In the genomic region with DNA sequence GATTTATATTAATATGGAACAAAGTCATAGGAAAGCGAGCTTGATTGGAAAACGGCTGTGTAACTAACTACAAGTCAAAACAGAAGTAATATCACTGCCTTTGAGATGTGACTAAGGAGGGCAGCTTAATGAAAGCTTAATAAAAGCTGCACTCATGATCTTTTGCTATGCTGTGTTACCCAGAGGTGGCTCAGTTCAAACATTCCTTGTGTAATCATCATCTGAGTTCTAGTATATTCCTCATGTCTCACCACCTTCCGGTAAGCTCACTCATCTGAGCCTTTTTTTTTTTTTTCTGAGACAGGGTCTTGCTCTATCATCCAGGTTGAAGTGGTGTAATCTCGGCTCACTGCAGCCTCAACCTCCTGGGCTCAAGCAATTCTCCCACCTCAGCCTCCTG, we compare ENCODE assay signal across 17 cellular contexts. TPM values are rescaled to one million over a fixed set of nuclear protein-coding genes. Genes with fewer than 3 reads are reported as not detected.
DNase-seq lines count a peak whose midpoint lies in the region; ATAC-seq and TF ChIP-seq lines count a peak whose summit lies in the region.
"Had no signal": no experiment of that assay in that cellular context is flagged by ENCODE, and none has a peak within 500 bp of the region (broad histone marks: within the 10 kb centered on the region; RNA-seq: fewer than 3 reads in every experiment).

No MANE protein-coding gene starts in this region.

- peaks cover 6% of the 10 kb centered on the region for H3K36me3 ChIP-seq in neutrophil
- peaks cover 76% of the 10 kb centered on the region for H3K36me3 ChIP-seq in HAP-1 (replicated peaks)

- H3K27me3 ChIP-seq in neutrophil (no peaks in the 10 kb centered on the region), HAP-1 (ENCODE audit: low read depth) (no peaks in the 10 kb centered on the region)

- ATAC-seq in activated CD8-positive, alpha-beta T cell treated with anti-CD3 and anti-CD28 coated beads for 36 hours: no peak
- no peak for ATAC-seq in activated CD8-positive, alpha-beta T cell treated with anti-CD3 and anti-CD28 coated beads, Interleukin-2, amount 10 ng/mL, durations not matched to agents 7 days and 5 days
- ATAC-seq in stimulated activated naive CD8-positive, alpha-beta T cell treated with anti-CD3 and anti-CD28 coated beads, Interleukin-15, amount 100 ng/mL, for 72 hours: no peak
- ATAC-seq in GM21390 (IDR thresholded peaks at IDR 0.05; ENCODE audit: unreplicated experiment): no peak
- ATAC-seq: CD8-positive, alpha-beta T cell had no signal

- H3K4me1 ChIP-seq in neutrophil (ENCODE audit: control insufficient read depth in 1 of 2, insufficient read depth in 1 of 2, low read depth in 1 of 2, low read length in 1 of 2): peaks cover 68 to 72% of the 10 kb centered on the region in 2 experiments
- peaks cover 9% of the 10 kb centered on the region; the same call in 1 of the 2 replicates for H3K4me1 ChIP-seq in HAP-1

- no peaks in the 10 kb centered on the region for H3K9me3 Mint-ChIP-seq in activated CD8-positive, alpha-beta T cell treated with anti-CD3 and anti-CD28 coated beads for 36 hours
- H3K9me3 Mint-ChIP-seq in activated CD8-positive, alpha-beta T cell treated with anti-CD3 and anti-CD28 coated beads, Interleukin-2, amount 10 ng/mL, durations not matched to agents 7 days and 5 days (ENCODE audit: insufficient read depth): no peaks in the 10 kb centered on the region
- H3K9me3 Mint-ChIP-seq in stimulated activated naive CD8-positive, alpha-beta T cell treated with anti-CD3 and anti-CD28 coated beads, Interleukin-15, Interleukin-2, amounts not matched to agents 100 ng/mL and 50 ng/mL, for 24 hours: no peaks in the 10 kb centered on the region
- no peaks in the 10 kb centered on the region for H3K9me3 Mint-ChIP-seq in stimulated activated naive CD8-positive, alpha-beta T cell treated with anti-CD3 and anti-CD28 coated beads, Interleukin-15, amount 100 ng/mL, for 72 hours
- H3K9me3 Mint-ChIP-seq: CD14-positive monocyte; CD8-positive, alpha-beta T cell had no signal

- DNase-seq in activated CD8-positive, alpha-beta T cell treated with anti-CD3 and anti-CD28 coated beads for 36 hours: no peak
- DNase-seq in activated CD8-positive, alpha-beta T cell treated with anti-CD3 and anti-CD28 coated beads, Interleukin-2, amount 10 ng/mL, durations not matched to agents 7 days and 5 days: no peak
- DNase-seq in stimulated activated naive CD8-positive, alpha-beta T cell treated with anti-CD3 and anti-CD28 coated beads, Interleukin-15, amount 100 ng/mL, for 72 hours: no peak
- DNase-seq in HAP-1 (ENCODE audit: low spot score in 2 of 2) (no peak), kidney glomerular epithelial cell (lab: John Stamatoyannopoulos, UW) (no peak)
- DNase-seq: CD8-positive, alpha-beta T cell; COR-L47; DMS153; DMS79 treated with DMSO at 0.1 percent for 48 hours; GF-D8; IMR-90 had no signal

- CTCF ChIA-PET in activated CD8-positive, alpha-beta T cell treated with anti-CD3 and anti-CD28 coated beads for 36 hours (lab: Charles Lee): interaction anchor here (1.0 to 2.1 kb wide), 3 partner anchors 8 to 120 kb away, joined by 3 to 9 read pairs (median 6); a partner anchor contains a TSS
- CTCF ChIA-PET in activated CD8-positive, alpha-beta T cell treated with anti-CD3 and anti-CD28 coated beads, Interleukin-2, amount 10 ng/mL, durations not matched to agents 7 days and 5 days (lab: Charles Lee): interaction anchor here (0.8 to 11.7 kb wide), 3 partner anchors 8 to 20 kb away, joined by 3 to 172 read pairs (median 6); a partner anchor contains a TSS

- no peak for TF ChIP-seq CTCF in activated CD8-positive, alpha-beta T cell treated with anti-CD3 and anti-CD28 coated beads for 36 hours (IDR thresholded peaks at IDR 0.05)
- no peak for TF ChIP-seq CTCF in neutrophil (IDR thresholded peaks at IDR 0.05)

- H3K4me3 ChIP-seq in neutrophil (ENCODE audit: low read depth in 1 of 2, low read length in 1 of 2): no peak overlapping the region
- H3K4me3 ChIP-seq in HAP-1: no peak overlapping the region

- H3K27ac ChIP-seq in neutrophil: peak overlapping the region; percentile 27
- H3K27ac ChIP-seq: 22Rv1, HL-60 had no signal

- H3K4me3 Mint-ChIP-seq in activated CD8-positive, alpha-beta T cell treated with anti-CD3 and anti-CD28 coated beads for 36 hours: no peak overlapping the region
- H3K4me3 Mint-ChIP-seq in activated CD8-positive, alpha-beta T cell treated with anti-CD3 and anti-CD28 coated beads, Interleukin-2, amount 10 ng/mL, durations not matched to agents 7 days and 5 days: no peak overlapping the region
- H3K4me3 Mint-ChIP-seq in stimulated activated naive CD8-positive, alpha-beta T cell treated with anti-CD3 and anti-CD28 coated beads, Interleukin-15, Interleukin-2, amounts not matched to agents 100 ng/mL and 50 ng/mL, for 24 hours: no peak overlapping the region
- no peak overlapping the region for H3K4me3 Mint-ChIP-seq in stimulated activated naive CD8-positive, alpha-beta T cell treated with anti-CD3 and anti-CD28 coated beads, Interleukin-15, amount 100 ng/mL, for 72 hours
- H3K4me3 Mint-ChIP-seq: CD14-positive monocyte; CD8-positive, alpha-beta T cell had no signal

- H3K36me3 Mint-ChIP-seq in activated CD8-positive, alpha-beta T cell treated with anti-CD3 and anti-CD28 coated beads for 36 hours (ENCODE audit: low read depth): peaks cover 68% of the 10 kb centered on the region
- peaks cover 71% of the 10 kb centered on the region for H3K36me3 Mint-ChIP-seq in activated CD8-positive, alpha-beta T cell treated with anti-CD3 and anti-CD28 coated beads, Interleukin-2, amount 10 ng/mL, durations not matched to agents 7 days and 5 days (ENCODE audit: low read depth)
- H3K36me3 Mint-ChIP-seq in stimulated activated naive CD8-positive, alpha-beta T cell treated with anti-CD3 and anti-CD28 coated beads, Interleukin-15, Interleukin-2, amounts not matched to agents 100 ng/mL and 50 ng/mL, for 24 hours (ENCODE audit: low read depth): peaks cover 86% of the 10 kb centered on the region

- H3K9me3 ChIP-seq in neutrophil (no peaks in the 10 kb centered on the region), HAP-1 (no peaks in the 10 kb centered on the region)

- in situ Hi-C loops in HAP-1 (cut with MboI; ENCODE audit: low sequenced_read_pairs): no loop called here

- POLR2A ChIA-PET in activated CD8-positive, alpha-beta T cell treated with anti-CD3 and anti-CD28 coated beads for 36 hours (lab: Charles Lee): interaction anchor here (0.7 to 10.2 kb wide), 5 partner anchors 8 to 99 kb away, joined by 3 to 67 read pairs (median 3); a partner anchor contains a TSS
- POLR2A ChIA-PET in activated CD8-positive, alpha-beta T cell treated with anti-CD3 and anti-CD28 coated beads, Interleukin-2, amount 10 ng/mL, durations not matched to agents 7 days and 5 days (lab: Charles Lee): interaction anchor here (0.7 to 1.4 kb wide), 4 partner anchors 8 to 125 kb away, joined by 3 to 9 read pairs (median 4); no protein-coding TSS in a partner anchor

- intact Hi-C loops in activated CD8-positive, alpha-beta T cell treated with anti-CD3 and anti-CD28 coated beads for 36 hours (cut with micrococcal nuclease): no loop called here

- H3K27me3 Mint-ChIP-seq in activated CD8-positive, alpha-beta T cell treated with anti-CD3 and anti-CD28 coated beads for 36 hours: no peaks in the 10 kb centered on the region
- no peaks in the 10 kb centered on the region for H3K27me3 Mint-ChIP-seq in activated CD8-positive, alpha-beta T cell treated with anti-CD3 and anti-CD28 coated beads, Interleukin-2, amount 10 ng/mL, durations not matched to agents 7 days and 5 days (ENCODE audit: low read depth)
- H3K27me3 Mint-ChIP-seq in stimulated activated naive CD8-positive, alpha-beta T cell treated with anti-CD3 and anti-CD28 coated beads, Interleukin-15, Interleukin-2, amounts not matched to agents 100 ng/mL and 50 ng/mL, for 24 hours: no peaks in the 10 kb centered on the region
- H3K27me3 Mint-ChIP-seq in stimulated activated naive CD8-positive, alpha-beta T cell treated with anti-CD3 and anti-CD28 coated beads, Interleukin-15, amount 100 ng/mL, for 72 hours: no peaks in the 10 kb centered on the region

- H3K27ac Mint-ChIP-seq in activated CD8-positive, alpha-beta T cell treated with anti-CD3 and anti-CD28 coated beads for 36 hours: peak overlapping the region; percentile 66
- no peak overlapping the region for H3K27ac Mint-ChIP-seq in activated CD8-positive, alpha-beta T cell treated with anti-CD3 and anti-CD28 coated beads, Interleukin-2, amount 10 ng/mL, durations not matched to agents 7 days and 5 days
- peak overlapping the region; percentile 74 for H3K27ac Mint-ChIP-seq in stimulated activated naive CD8-positive, alpha-beta T cell treated with anti-CD3 and anti-CD28 coated beads, Interleukin-15, Interleukin-2, amounts not matched to agents 100 ng/mL and 50 ng/mL, for 24 hours
- H3K27ac Mint-ChIP-seq in stimulated activated naive CD8-positive, alpha-beta T cell treated with anti-CD3 and anti-CD28 coated beads, Interleukin-15, amount 100 ng/mL, for 72 hours: peak overlapping the region in 1 of 2 donors; percentile 83
- H3K27ac Mint-ChIP-seq: CD14-positive monocyte; CD8-positive, alpha-beta T cell had no signal

- peaks cover 42% of the 10 kb centered on the region for H3K4me1 Mint-ChIP-seq in activated CD8-positive, alpha-beta T cell treated with anti-CD3 and anti-CD28 coated beads for 36 hours (ENCODE audit: low read depth)
- peaks cover 23% of the 10 kb centered on the region for H3K4me1 Mint-ChIP-seq in activated CD8-positive, alpha-beta T cell treated with anti-CD3 and anti-CD28 coated beads, Interleukin-2, amount 10 ng/mL, durations not matched to agents 7 days and 5 days (ENCODE audit: low read depth)
- peaks cover 36% of the 10 kb centered on the region for H3K4me1 Mint-ChIP-seq in stimulated activated naive CD8-positive, alpha-beta T cell treated with anti-CD3 and anti-CD28 coated beads, Interleukin-15, Interleukin-2, amounts not matched to agents 100 ng/mL and 50 ng/mL, for 24 hours (ENCODE audit: low read depth)
- H3K4me1 Mint-ChIP-seq in stimulated activated naive CD8-positive, alpha-beta T cell treated with anti-CD3 and anti-CD28 coated beads, Interleukin-15, amount 100 ng/mL, for 72 hours: peaks cover 59% of the 10 kb centered on the region

RNA-seq across cellular contexts. Expression of a gene that starts 5.0 kb away (rescaled TPM):
- 10 to 100 TPM; 82.4 to 84.5 TPM for total RNA-seq in activated CD8-positive, alpha-beta T cell treated with anti-CD3 and anti-CD28 coated beads for 36 hours
- total RNA-seq in activated CD8-positive, alpha-beta T cell treated with anti-CD3 and anti-CD28 coated beads, Interleukin-2, amount 10 ng/mL, durations not matched to agents 7 days and 5 days: 10 to 100 TPM; 43.1 to 49.4 TPM

RNA-seq across cellular contexts. Expression of a gene that starts 19.6 kb away (rescaled TPM):
- 10 to 100 TPM in 1 of 2 experiments, 1 to 10 TPM in 1; 7.7 to 10.0 TPM for total RNA-seq in activated CD8-positive, alpha-beta T cell treated with anti-CD3 and anti-CD28 coated beads for 36 hours
- total RNA-seq in activated CD8-positive, alpha-beta T cell treated with anti-CD3 and anti-CD28 coated beads, Interleukin-2, amount 10 ng/mL, durations not matched to agents 7 days and 5 days: 10 to 100 TPM; 16.6 to 16.8 TPM
